In the genomic region with DNA sequence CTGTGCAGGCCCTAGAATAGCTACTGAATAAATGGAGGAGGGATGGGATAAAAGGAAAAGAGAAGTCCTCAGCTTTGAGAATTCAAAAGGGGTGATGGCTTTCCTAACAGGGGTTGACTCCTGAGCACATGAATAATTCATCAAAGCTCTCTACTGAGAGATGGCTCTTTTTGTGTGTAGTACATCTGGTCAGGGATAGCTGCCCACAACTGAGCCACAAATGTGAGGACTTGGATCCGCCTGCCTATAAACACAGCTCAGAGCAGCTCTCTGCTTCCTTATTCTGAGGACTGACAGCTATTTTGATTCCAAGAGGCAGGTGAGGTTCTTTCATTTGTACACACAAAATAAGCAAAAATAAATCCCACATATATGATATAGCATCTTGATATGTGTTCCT, we compare ENCODE assay signal across 19 cellular contexts.
DNase-seq lines count a peak whose midpoint lies in the region; ATAC-seq and TF ChIP-seq lines count a peak whose summit lies in the region.
"Had no signal": no experiment of that assay in that cellular context is flagged by ENCODE, and none has a peak within 500 bp of the region (broad histone marks: within the 10 kb centered on the region; RNA-seq: fewer than 3 reads in every experiment).

No MANE protein-coding gene starts in this region.

- no peaks in the 10 kb centered on the region for H3K9me2 ChIP-seq in GM23338 (ENCODE audit: insufficient read depth)

- ATAC-seq in GM23338: no peak
- ATAC-seq: PC-3 had no signal

- no peak overlapping the region for H3K4me2 ChIP-seq in GM23338

- H3K27me3 ChIP-seq in neutrophil: no peaks in the 10 kb centered on the region
- H3K27me3 ChIP-seq in GM23338 (ENCODE audit: insufficient read depth): no peaks in the 10 kb centered on the region
- H3K27me3 ChIP-seq: BE2C had no signal

- H3F3A ChIP-seq in GM23338 (replicated peaks; ENCODE audit: low read depth): no peaks in the 10 kb centered on the region

- no peak for DNase-seq in T-helper 2 cell treated with Interferon-gamma antibody and Interleukin-4, amounts not matched to agents 5 μg/mL and 100 μg/mL, for 36 hours (ENCODE audit: low spot score)
- DNase-seq in T-helper 2 cell (no peak), hippocampal formation (lab: John Stamatoyannopoulos, UW) (peak; percentile 35 to 36), GM13976 (ENCODE audit: low spot score) (no peak), GM23338 (ENCODE audit: low spot score) (no peak), NCI-H2171 (lab: John Stamatoyannopoulos, UW) (no peak), lower leg skin (ENCODE audit: low spot score in 2 of 2) (no peak)
- DNase-seq: BE2C; CD4-positive, alpha-beta T cell; IMR-90; Kasumi-1; NCI-H1105 treated with DMSO at 0.1 percent for 48 hours; NCI-H1930; NCI-H446 treated with DMSO at 0.1 percent for 48 hours; NK-92 treated with Interleukin-12 subunit alpha and Interleukin-12 subunit beta, amount 100 ng/mL, for 24 hours; PC-3 had no signal

- no peak overlapping the region for H3K4me3 Mint-ChIP-seq in T-helper 2 cell treated with Interferon-gamma antibody and Interleukin-4, amounts not matched to agents 5 μg/mL and 100 μg/mL, for 36 hours
- no peak overlapping the region for H3K4me3 Mint-ChIP-seq in GM23338
- H3K4me3 Mint-ChIP-seq: CD4-positive, alpha-beta T cell had no signal

- H3K27ac ChIP-seq in neutrophil (peak overlapping the region; percentile 69), GM23338 (ENCODE audit: low read depth) (no peak overlapping the region)
- H3K27ac ChIP-seq: 22Rv1 had no signal

- no peaks in the 10 kb centered on the region for H3K79me2 ChIP-seq in GM23338 (replicated peaks; ENCODE audit: insufficient read depth)

- H3K4me1 ChIP-seq in neutrophil (ENCODE audit: control insufficient read depth in 1 of 2, insufficient read depth in 1 of 2, low read depth in 1 of 2, low read length in 1 of 2) (peaks cover 4 to 10% of the 10 kb centered on the region in 2 experiments), GM23338 (ENCODE audit: insufficient read depth) (no peaks in the 10 kb centered on the region)
- H3K4me1 ChIP-seq: BE2C, HAP-1 had no signal

- peaks cover 11% of the 10 kb centered on the region for H3K36me3 ChIP-seq in neutrophil
- no peaks in the 10 kb centered on the region for H3K36me3 ChIP-seq in GM23338 (ENCODE audit: insufficient read depth)

- TF ChIP-seq CTCF in neutrophil (IDR thresholded peaks at IDR 0.05) (no peak), GM13976 (IDR thresholded peaks at IDR 0.05; ENCODE audit: borderline replicate concordance, control extremely low read depth, extremely low read depth, insufficient read depth, missing control alignments) (no peak), GM23338 (conservative IDR thresholded peaks at IDR 0.05; ENCODE audit: low read depth in 2 of 2) (no peak), lower leg skin (IDR thresholded peaks at IDR 0.05) (no peak)

- H3K9me3 Mint-ChIP-seq in T-helper 2 cell treated with Interferon-gamma antibody and Interleukin-4, amounts not matched to agents 5 μg/mL and 100 μg/mL, for 36 hours: peaks cover 34% of the 10 kb centered on the region
- peaks cover 31% of the 10 kb centered on the region for H3K9me3 Mint-ChIP-seq in GM23338

- intact Hi-C loops in lower leg skin (cut with DNase I; ENCODE audit: low total_unique reads): no loop called here

- in situ Hi-C loops in GM13976 (cut with MboI; ENCODE audit: low sequenced_read_pairs, unreplicated experiment): no loop called here

- H3K4me1 Mint-ChIP-seq in T-helper 2 cell treated with Interferon-gamma antibody and Interleukin-4, amounts not matched to agents 5 μg/mL and 100 μg/mL, for 36 hours (ENCODE audit: low read depth): peaks cover 29% of the 10 kb centered on the region
- no peaks in the 10 kb centered on the region for H3K4me1 Mint-ChIP-seq in GM23338

- H3K9me3 ChIP-seq in neutrophil: no peaks in the 10 kb centered on the region
- H3K9me3 ChIP-seq: BE2C had no signal

- no peak for TF ChIP-seq POLR2A in lower leg skin (IDR thresholded peaks at IDR 0.05)

- H3K4me3 ChIP-seq in neutrophil (ENCODE audit: low read depth in 1 of 2, low read length in 1 of 2) (no peak overlapping the region), GM23338 (no peak overlapping the region), lower leg skin (ENCODE audit: low read depth, poor library complexity, severe bottlenecking) (no peak overlapping the region)
- H3K4me3 ChIP-seq: HAP-1 had no signal

- no peaks in the 10 kb centered on the region for H4K20me1 ChIP-seq in GM23338 (replicated peaks; ENCODE audit: insufficient read depth)

- H3K27ac Mint-ChIP-seq in T-helper 2 cell treated with Interferon-gamma antibody and Interleukin-4, amounts not matched to agents 5 μg/mL and 100 μg/mL, for 36 hours: peak overlapping the region; percentile 28
- no peak overlapping the region for H3K27ac Mint-ChIP-seq in GM23338
- H3K27ac Mint-ChIP-seq: CD4-positive, alpha-beta T cell had no signal

- WGBS in lower leg skin, 2 donors: 68 to 72% methylated on average over 1 of the region's 1 CpG

- peaks cover 85% of the 10 kb centered on the region for H3K36me3 Mint-ChIP-seq in T-helper 2 cell treated with Interferon-gamma antibody and Interleukin-4, amounts not matched to agents 5 μg/mL and 100 μg/mL, for 36 hours (ENCODE audit: low read depth)
- H3K36me3 Mint-ChIP-seq in GM23338 (ENCODE audit: low read depth): peaks cover 33% of the 10 kb centered on the region

- H3K27me3 Mint-ChIP-seq in T-helper 2 cell treated with Interferon-gamma antibody and Interleukin-4, amounts not matched to agents 5 μg/mL and 100 μg/mL, for 36 hours (ENCODE audit: low read depth): no peaks in the 10 kb centered on the region
- H3K27me3 Mint-ChIP-seq in GM23338 (ENCODE audit: insufficient read depth, low read depth, poor library complexity): peaks cover 2% of the 10 kb centered on the region
- H3K27me3 Mint-ChIP-seq: CD4-positive, alpha-beta T cell had no signal

- no peak overlapping the region for H2AFZ ChIP-seq in GM23338

TF ChIP-seq in GM23338, 12 proteins besides CTCF, POLR2A, EP300 and RAD21 (continues in another document):
- TF ChIP-seq STAT1 (IDR thresholded peaks at IDR 0.05; ENCODE audit: unreplicated experiment) (no peak), ZNF114 (CRISPR knock-in tag; IDR thresholded peaks at IDR 0.05) (no peak)
- TF ChIP-seq, protein P1, sequence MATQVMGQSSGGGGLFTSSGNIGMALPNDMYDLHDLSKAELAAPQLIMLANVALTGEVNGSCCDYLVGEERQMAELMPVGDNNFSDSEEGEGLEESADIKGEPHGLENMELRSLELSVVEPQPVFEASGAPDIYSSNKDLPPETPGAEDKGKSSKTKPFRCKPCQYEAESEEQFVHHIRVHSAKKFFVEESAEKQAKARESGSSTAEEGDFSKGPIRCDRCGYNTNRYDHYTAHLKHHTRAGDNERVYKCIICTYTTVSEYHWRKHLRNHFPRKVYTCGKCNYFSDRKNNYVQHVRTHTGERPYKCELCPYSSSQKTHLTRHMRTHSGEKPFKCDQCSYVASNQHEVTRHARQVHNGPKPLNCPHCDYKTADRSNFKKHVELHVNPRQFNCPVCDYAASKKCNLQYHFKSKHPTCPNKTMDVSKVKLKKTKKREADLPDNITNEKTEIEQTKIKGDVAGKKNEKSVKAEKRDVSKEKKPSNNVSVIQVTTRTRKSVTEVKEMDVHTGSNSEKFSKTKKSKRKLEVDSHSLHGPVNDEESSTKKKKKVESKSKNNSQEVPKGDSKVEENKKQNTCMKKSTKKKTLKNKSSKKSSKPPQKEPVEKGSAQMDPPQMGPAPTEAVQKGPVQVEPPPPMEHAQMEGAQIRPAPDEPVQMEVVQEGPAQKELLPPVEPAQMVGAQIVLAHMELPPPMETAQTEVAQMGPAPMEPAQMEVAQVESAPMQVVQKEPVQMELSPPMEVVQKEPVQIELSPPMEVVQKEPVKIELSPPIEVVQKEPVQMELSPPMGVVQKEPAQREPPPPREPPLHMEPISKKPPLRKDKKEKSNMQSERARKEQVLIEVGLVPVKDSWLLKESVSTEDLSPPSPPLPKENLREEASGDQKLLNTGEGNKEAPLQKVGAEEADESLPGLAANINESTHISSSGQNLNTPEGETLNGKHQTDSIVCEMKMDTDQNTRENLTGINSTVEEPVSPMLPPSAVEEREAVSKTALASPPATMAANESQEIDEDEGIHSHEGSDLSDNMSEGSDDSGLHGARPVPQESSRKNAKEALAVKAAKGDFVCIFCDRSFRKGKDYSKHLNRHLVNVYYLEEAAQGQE (IDR thresholded peaks at IDR 0.05; ENCODE audit: unreplicated experiment): no peak

Comparison
In these comparisons a context has a peak if more than half of its experiments do, and no peak if none do; other contexts are left out.
1. DNase-seq: peak in hippocampal formation (2 of 2); none in T-helper 2 cell treated with Interferon-gamma antibody and Interleukin-4, amounts not matched to agents 5 μg/mL and 100 μg/mL, for 36 hours (single experiment), T-helper 2 cell (0 of 5), GM13976 (single experiment), GM23338 (single experiment), NCI-H2171 (single experiment) and lower leg skin (0 of 2).